In the genomic region with DNA sequence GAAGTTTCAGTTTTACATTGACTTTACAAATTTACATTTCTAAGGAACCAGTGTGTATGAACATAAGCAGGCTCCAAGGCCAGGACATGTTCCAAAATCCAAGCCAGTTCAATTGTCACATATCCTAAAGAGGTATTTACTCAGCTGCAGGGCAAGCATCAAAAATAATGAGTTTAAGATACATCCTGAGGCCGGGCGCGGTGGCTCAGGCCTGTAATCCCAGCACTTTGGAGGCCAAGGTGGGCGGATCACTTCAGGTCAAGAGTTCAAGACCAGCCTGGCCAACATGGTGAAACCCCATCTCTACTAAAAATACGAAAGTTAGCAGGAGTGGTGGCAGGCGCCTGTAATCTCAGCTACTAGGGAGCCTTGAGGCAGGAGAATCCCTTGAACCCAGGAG, we compare ENCODE assay signal across 2 cellular contexts.
TF ChIP-seq lines count a peak whose summit lies in the region.

No MANE protein-coding gene starts in this region.

TF ChIP-seq in SK-N-SH, 30 proteins besides CTCF, POLR2A, EP300 and RAD21 (continued from another document):
- TF ChIP-seq, protein P1, sequence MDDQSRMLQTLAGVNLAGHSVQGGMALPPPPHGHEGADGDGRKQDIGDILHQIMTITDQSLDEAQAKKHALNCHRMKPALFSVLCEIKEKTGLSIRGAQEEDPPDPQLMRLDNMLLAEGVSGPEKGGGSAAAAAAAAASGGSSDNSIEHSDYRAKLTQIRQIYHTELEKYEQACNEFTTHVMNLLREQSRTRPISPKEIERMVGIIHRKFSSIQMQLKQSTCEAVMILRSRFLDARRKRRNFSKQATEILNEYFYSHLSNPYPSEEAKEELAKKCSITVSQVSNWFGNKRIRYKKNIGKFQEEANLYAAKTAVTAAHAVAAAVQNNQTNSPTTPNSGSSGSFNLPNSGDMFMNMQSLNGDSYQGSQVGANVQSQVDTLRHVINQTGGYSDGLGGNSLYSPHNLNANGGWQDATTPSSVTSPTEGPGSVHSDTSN (IDR thresholded peaks at IDR 0.05): no peak
- TF ChIP-seq TAF1 (IDR thresholded peaks at IDR 0.05; ENCODE audit: borderline replicate concordance, low read depth, low read length) (no peak), FOXJ3 (CRISPR knock-in tag; IDR thresholded peaks at IDR 0.05) (no peak), EZH2phosphoT487 (IDR thresholded peaks at IDR 0.05; ENCODE audit: borderline replicate concordance, low read depth) (no peak), GATA2 (CRISPR knock-in tag; IDR thresholded peaks at IDR 0.05) (no peak), MEF2A (IDR thresholded peaks at IDR 0.05; ENCODE audit: borderline replicate concordance, low read depth) (no peak), MXI1 (IDR thresholded peaks at IDR 0.05; ENCODE audit: low read depth, low read length) (no peak), RXRA (IDR thresholded peaks at IDR 0.05; ENCODE audit: borderline replicate concordance, low read depth) (no peak), GABPA (IDR thresholded peaks at IDR 0.05; ENCODE audit: low read depth) (no peak), FOXM1 (IDR thresholded peaks at IDR 0.05; ENCODE audit: low read depth) (no peak), SMC3 (IDR thresholded peaks at IDR 0.05; ENCODE audit: low read depth, low read length) (no peak)
- TF ChIP-seq, protein P2, sequence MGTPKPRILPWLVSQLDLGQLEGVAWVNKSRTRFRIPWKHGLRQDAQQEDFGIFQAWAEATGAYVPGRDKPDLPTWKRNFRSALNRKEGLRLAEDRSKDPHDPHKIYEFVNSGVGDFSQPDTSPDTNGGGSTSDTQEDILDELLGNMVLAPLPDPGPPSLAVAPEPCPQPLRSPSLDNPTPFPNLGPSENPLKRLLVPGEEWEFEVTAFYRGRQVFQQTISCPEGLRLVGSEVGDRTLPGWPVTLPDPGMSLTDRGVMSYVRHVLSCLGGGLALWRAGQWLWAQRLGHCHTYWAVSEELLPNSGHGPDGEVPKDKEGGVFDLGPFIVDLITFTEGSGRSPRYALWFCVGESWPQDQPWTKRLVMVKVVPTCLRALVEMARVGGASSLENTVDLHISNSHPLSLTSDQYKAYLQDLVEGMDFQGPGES (IDR thresholded peaks at IDR 0.05; ENCODE audit: low read depth, low read length): no peak
- TF ChIP-seq, protein P3, sequence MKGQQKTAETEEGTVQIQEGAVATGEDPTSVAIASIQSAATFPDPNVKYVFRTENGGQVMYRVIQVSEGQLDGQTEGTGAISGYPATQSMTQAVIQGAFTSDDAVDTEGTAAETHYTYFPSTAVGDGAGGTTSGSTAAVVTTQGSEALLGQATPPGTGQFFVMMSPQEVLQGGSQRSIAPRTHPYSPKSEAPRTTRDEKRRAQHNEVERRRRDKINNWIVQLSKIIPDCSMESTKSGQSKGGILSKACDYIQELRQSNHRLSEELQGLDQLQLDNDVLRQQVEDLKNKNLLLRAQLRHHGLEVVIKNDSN (IDR thresholded peaks at IDR 0.05; ENCODE audit: borderline replicate concordance, low read depth): no peak
- TF ChIP-seq, protein P4, sequence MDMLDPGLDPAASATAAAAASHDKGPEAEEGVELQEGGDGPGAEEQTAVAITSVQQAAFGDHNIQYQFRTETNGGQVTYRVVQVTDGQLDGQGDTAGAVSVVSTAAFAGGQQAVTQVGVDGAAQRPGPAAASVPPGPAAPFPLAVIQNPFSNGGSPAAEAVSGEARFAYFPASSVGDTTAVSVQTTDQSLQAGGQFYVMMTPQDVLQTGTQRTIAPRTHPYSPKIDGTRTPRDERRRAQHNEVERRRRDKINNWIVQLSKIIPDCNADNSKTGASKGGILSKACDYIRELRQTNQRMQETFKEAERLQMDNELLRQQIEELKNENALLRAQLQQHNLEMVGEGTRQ (IDR thresholded peaks at IDR 0.05; ENCODE audit: borderline replicate concordance, low read depth, low read length): no peak
- TF ChIP-seq, protein P5, sequence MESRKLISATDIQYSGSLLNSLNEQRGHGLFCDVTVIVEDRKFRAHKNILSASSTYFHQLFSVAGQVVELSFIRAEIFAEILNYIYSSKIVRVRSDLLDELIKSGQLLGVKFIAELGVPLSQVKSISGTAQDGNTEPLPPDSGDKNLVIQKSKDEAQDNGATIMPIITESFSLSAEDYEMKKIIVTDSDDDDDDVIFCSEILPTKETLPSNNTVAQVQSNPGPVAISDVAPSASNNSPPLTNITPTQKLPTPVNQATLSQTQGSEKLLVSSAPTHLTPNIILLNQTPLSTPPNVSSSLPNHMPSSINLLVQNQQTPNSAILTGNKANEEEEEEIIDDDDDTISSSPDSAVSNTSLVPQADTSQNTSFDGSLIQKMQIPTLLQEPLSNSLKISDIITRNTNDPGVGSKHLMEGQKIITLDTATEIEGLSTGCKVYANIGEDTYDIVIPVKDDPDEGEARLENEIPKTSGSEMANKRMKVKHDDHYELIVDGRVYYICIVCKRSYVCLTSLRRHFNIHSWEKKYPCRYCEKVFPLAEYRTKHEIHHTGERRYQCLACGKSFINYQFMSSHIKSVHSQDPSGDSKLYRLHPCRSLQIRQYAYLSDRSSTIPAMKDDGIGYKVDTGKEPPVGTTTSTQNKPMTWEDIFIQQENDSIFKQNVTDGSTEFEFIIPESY (IDR thresholded peaks at IDR 0.05; ENCODE audit: borderline replicate concordance, low read depth): no peak
- TF ChIP-seq, protein P6, sequence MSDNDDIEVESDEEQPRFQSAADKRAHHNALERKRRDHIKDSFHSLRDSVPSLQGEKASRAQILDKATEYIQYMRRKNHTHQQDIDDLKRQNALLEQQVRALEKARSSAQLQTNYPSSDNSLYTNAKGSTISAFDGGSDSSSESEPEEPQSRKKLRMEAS (IDR thresholded peaks at IDR 0.05; ENCODE audit: low read depth): no peak

TF ChIP-seq in SK-N-SH treated with all-trans-retinoic acid at 6 μM for 48 hours, 23 proteins besides CTCF, POLR2A, EP300 and RAD21 (continued from another document):
- TF ChIP-seq, protein P7, sequence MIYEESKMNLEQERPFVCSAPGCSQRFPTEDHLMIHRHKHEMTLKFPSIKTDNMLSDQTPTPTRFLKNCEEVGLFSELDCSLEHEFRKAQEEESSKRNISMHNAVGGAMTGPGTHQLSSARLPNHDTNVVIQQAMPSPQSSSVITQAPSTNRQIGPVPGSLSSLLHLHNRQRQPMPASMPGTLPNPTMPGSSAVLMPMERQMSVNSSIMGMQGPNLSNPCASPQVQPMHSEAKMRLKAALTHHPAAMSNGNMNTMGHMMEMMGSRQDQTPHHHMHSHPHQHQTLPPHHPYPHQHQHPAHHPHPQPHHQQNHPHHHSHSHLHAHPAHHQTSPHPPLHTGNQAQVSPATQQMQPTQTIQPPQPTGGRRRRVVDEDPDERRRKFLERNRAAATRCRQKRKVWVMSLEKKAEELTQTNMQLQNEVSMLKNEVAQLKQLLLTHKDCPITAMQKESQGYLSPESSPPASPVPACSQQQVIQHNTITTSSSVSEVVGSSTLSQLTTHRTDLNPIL (CRISPR knock-in tag; IDR thresholded peaks at IDR 0.05; ENCODE audit: low read depth): no peak
- TF ChIP-seq ZFP3 (CRISPR knock-in tag; IDR thresholded peaks at IDR 0.05) (no peak), SNAI2 (CRISPR knock-in tag; IDR thresholded peaks at IDR 0.05) (no peak)
TF ChIP-seq in SK-N-SH treated with all-trans-retinoic acid at 6 μM for 48 hours: peak in this region for 0.
